In the genomic region with DNA sequence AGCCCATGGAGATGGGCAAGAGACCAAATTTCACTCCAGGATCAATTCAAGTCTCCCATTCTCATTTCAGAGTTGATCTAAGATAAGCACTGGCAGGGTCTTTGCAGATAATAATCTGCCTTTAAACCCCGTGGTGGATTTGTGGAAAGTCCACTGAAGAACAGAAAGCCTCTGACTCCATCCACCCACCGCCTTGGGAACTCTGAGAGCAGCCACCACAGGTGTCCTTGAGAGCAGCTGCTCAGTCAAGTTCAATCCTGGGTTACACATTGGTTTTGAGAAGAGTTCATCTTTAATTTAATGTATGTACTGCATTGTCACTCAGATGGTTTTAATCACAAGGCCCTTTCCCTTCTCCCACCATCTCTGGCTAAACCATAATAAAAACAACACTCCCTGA, we compare ENCODE assay signal across 15 cellular contexts. TPM values are rescaled to one million over a fixed set of nuclear protein-coding genes. Genes with fewer than 3 reads are reported as not detected.
DNase-seq lines count a peak whose midpoint lies in the region; ATAC-seq and TF ChIP-seq lines count a peak whose summit lies in the region.
"Had no signal": no experiment of that assay in that cellular context is flagged by ENCODE, and none has a peak within 500 bp of the region (broad histone marks: within the 10 kb centered on the region; RNA-seq: fewer than 3 reads in every experiment).

No MANE protein-coding gene starts in this region.

- no peak overlapping the region for H3K4me2 ChIP-seq in neural cell (ENCODE audit: low read length)
- H3K4me2 ChIP-seq: BLaER1 treated with 17β-estradiol and CSF1 and Interleukin-3, amounts not matched to agents 10 nM and 100 nM had no signal

- DNase-seq in T-helper 17 cell (no peak), endodermal cell (no peak), substantia nigra (lab: John Stamatoyannopoulos, UW) (no peak), DMS114 treated with DMSO at 0.1 percent for 48 hours (lab: John Stamatoyannopoulos, UW; ENCODE audit: unreplicated experiment) (no peak)
- DNase-seq in T-helper 2 cell treated with Interferon-gamma antibody and Interleukin-4, amounts not matched to agents 5 μg/mL and 100 μg/mL, for 36 hours (ENCODE audit: low spot score), result no peak
- no peak for DNase-seq in CD4-positive, alpha-beta T cell
- no peak for DNase-seq in activated CD8-positive, alpha-beta memory T cell treated with anti-CD3 and anti-CD28 coated beads, Interleukin-2, amount 10 ng/mL, durations not matched to agents 7 days and 5 days
- DNase-seq: Calu3; CD4-positive, CD25-positive, alpha-beta regulatory T cell; DMS 273 treated with DMSO at 0.1 percent for 48 hours; DMS79 had no signal

- H3K27me3 ChIP-seq in endodermal cell (ENCODE audit: control insufficient read depth, insufficient read depth, low read length, poor library complexity, severe bottlenecking) (no peaks in the 10 kb centered on the region), neural cell (ENCODE audit: insufficient read depth, low read depth, low read length) (no peaks in the 10 kb centered on the region)
- H3K27me3 ChIP-seq in CD4-positive, alpha-beta T cell (ENCODE audit: control insufficient read depth, insufficient read depth, low read length), result no peaks in the 10 kb centered on the region
- H3K27me3 ChIP-seq: BLaER1 treated with 17β-estradiol and CSF1 and Interleukin-3, amounts not matched to agents 10 nM and 100 nM had no signal

- H3K36me3 Mint-ChIP-seq in T-helper 17 cell (ENCODE audit: low read depth) (peaks cover 11% of the 10 kb centered on the region), endodermal cell (ENCODE audit: low read depth) (peaks cover 71% of the 10 kb centered on the region)
- H3K36me3 Mint-ChIP-seq in T-helper 2 cell treated with Interferon-gamma antibody and Interleukin-4, amounts not matched to agents 5 μg/mL and 100 μg/mL, for 36 hours (ENCODE audit: low read depth), result peaks cover 10% of the 10 kb centered on the region
- H3K36me3 Mint-ChIP-seq in CD4-positive, alpha-beta T cell (ENCODE audit: low read depth), result peaks cover 11% of the 10 kb centered on the region
- peaks cover 1% of the 10 kb centered on the region for H3K36me3 Mint-ChIP-seq in activated CD8-positive, alpha-beta memory T cell treated with anti-CD3 and anti-CD28 coated beads, Interleukin-2, amount 10 ng/mL, durations not matched to agents 7 days and 5 days

- no peak overlapping the region for H2AFZ ChIP-seq in neural cell (ENCODE audit: low read depth, low read length)

- no peaks in the 10 kb centered on the region for H4K20me1 ChIP-seq in neural cell (ENCODE audit: insufficient read depth)

- H3K4me3 Mint-ChIP-seq in T-helper 17 cell (no peak overlapping the region), endodermal cell (no peak overlapping the region)
- H3K4me3 Mint-ChIP-seq in T-helper 2 cell treated with Interferon-gamma antibody and Interleukin-4, amounts not matched to agents 5 μg/mL and 100 μg/mL, for 36 hours, result no peak overlapping the region
- no peak overlapping the region for H3K4me3 Mint-ChIP-seq in CD4-positive, alpha-beta T cell
- H3K4me3 Mint-ChIP-seq in activated CD8-positive, alpha-beta memory T cell treated with anti-CD3 and anti-CD28 coated beads, Interleukin-2, amount 10 ng/mL, durations not matched to agents 7 days and 5 days, result no peak overlapping the region
- H3K4me3 Mint-ChIP-seq: CD4-positive, CD25-positive, alpha-beta regulatory T cell had no signal

- H3K4me3 ChIP-seq in endodermal cell (ENCODE audit: low read length), result peak overlapping the region; percentile 29
- peak overlapping the region; percentile 18 for H3K4me3 ChIP-seq in neural cell (ENCODE audit: low read length)
- H3K4me3 ChIP-seq: BLaER1 treated with 17β-estradiol and CSF1 and Interleukin-3, amounts not matched to agents 10 nM and 100 nM; GM12878; HAP-1 had no signal

- no peak overlapping the region for H3K9ac ChIP-seq in endodermal cell (ENCODE audit: extremely low read depth, low read length, poor library complexity, severe bottlenecking)
- H3K9ac ChIP-seq in neural cell (ENCODE audit: low read length), result no peak overlapping the region
- H3K9ac ChIP-seq: BLaER1 treated with 17β-estradiol and CSF1 and Interleukin-3, amounts not matched to agents 10 nM and 100 nM had no signal

- H3K4me1 Mint-ChIP-seq in T-helper 17 cell, result peaks cover 35% of the 10 kb centered on the region
- peaks cover 43% of the 10 kb centered on the region for H3K4me1 Mint-ChIP-seq in endodermal cell
- peaks cover 16% of the 10 kb centered on the region for H3K4me1 Mint-ChIP-seq in T-helper 2 cell treated with Interferon-gamma antibody and Interleukin-4, amounts not matched to agents 5 μg/mL and 100 μg/mL, for 36 hours (ENCODE audit: low read depth)
- no peaks in the 10 kb centered on the region for H3K4me1 Mint-ChIP-seq in CD4-positive, alpha-beta T cell (ENCODE audit: low read depth)
- peaks cover under 1% of the 10 kb centered on the region for H3K4me1 Mint-ChIP-seq in activated CD8-positive, alpha-beta memory T cell treated with anti-CD3 and anti-CD28 coated beads, Interleukin-2, amount 10 ng/mL, durations not matched to agents 7 days and 5 days

- no peaks in the 10 kb centered on the region for H3K9me2 ChIP-seq in neural cell (ENCODE audit: insufficient read depth, low read length)

- H3K4me1 ChIP-seq in endodermal cell (ENCODE audit: control insufficient read depth, insufficient read depth, low read length), result peaks cover 4% of the 10 kb centered on the region
- H3K4me1 ChIP-seq: HAP-1 had no signal

- TF ChIP-seq RAD21 in neural cell (conservative IDR thresholded peaks at IDR 0.05), result no peak

- H3K79me2 ChIP-seq in neural cell (replicated peaks; ENCODE audit: insufficient read depth, low read length), result peaks cover 93% of the 10 kb centered on the region

- H3K9me3 ChIP-seq in T-helper 17 cell (ENCODE audit: control insufficient read depth, low read length, poor library complexity, severe bottlenecking) (no peaks in the 10 kb centered on the region), endodermal cell (ENCODE audit: control insufficient read depth, low read length) (no peaks in the 10 kb centered on the region), neural cell (ENCODE audit: low read length) (no peaks in the 10 kb centered on the region)
- no peaks in the 10 kb centered on the region for H3K9me3 ChIP-seq in CD4-positive, alpha-beta T cell (ENCODE audit: control insufficient read depth, low read length)
- H3K9me3 ChIP-seq: BLaER1 treated with 17β-estradiol and CSF1 and Interleukin-3, amounts not matched to agents 10 nM and 100 nM; HAP-1 had no signal

- no peaks in the 10 kb centered on the region for H3F3A ChIP-seq in neural cell (ENCODE audit: insufficient read depth, low read length, poor library complexity, severe bottlenecking)

- 60 to 79% methylated on average over 1 to 2 of the region's 2 CpGs for WGBS in endodermal cell (ENCODE audit: insufficient coverage in 1 of 2, insufficient read length in 1 of 2), 2 experiments

- H3K27ac Mint-ChIP-seq in T-helper 17 cell (peak overlapping the region; percentile 83), endodermal cell (no peak overlapping the region)
- H3K27ac Mint-ChIP-seq in T-helper 2 cell treated with Interferon-gamma antibody and Interleukin-4, amounts not matched to agents 5 μg/mL and 100 μg/mL, for 36 hours, result no peak overlapping the region
- H3K27ac Mint-ChIP-seq in CD4-positive, alpha-beta T cell, result no peak overlapping the region
- no peak overlapping the region for H3K27ac Mint-ChIP-seq in activated CD8-positive, alpha-beta memory T cell treated with anti-CD3 and anti-CD28 coated beads, Interleukin-2, amount 10 ng/mL, durations not matched to agents 7 days and 5 days
- H3K27ac Mint-ChIP-seq: CD4-positive, CD25-positive, alpha-beta regulatory T cell had no signal

- TF ChIP-seq CTCF in endodermal cell (conservative IDR thresholded peaks at IDR 0.05) (no peak), neural cell (IDR thresholded peaks at IDR 0.05; ENCODE audit: poor library complexity, severe bottlenecking) (no peak)
- no peak for TF ChIP-seq CTCF in CD4-positive, alpha-beta T cell (IDR thresholded peaks at IDR 0.05)

- POLR2A ChIA-PET in CD4-positive, alpha-beta T cell (lab: Charles Lee), result no interaction called here

- intact Hi-C loops in CD4-positive, alpha-beta T cell (cut with DNase I, micrococcal nuclease), result no loop called here

- H3K36me3 ChIP-seq in endodermal cell (ENCODE audit: control insufficient read depth, insufficient read depth, low read length), result peaks cover 71% of the 10 kb centered on the region
- H3K36me3 ChIP-seq in neural cell (ENCODE audit: insufficient read depth, low read length), result no peaks in the 10 kb centered on the region
- H3K36me3 ChIP-seq: HAP-1 had no signal

- H3K27me3 Mint-ChIP-seq in T-helper 17 cell (no peaks in the 10 kb centered on the region), endodermal cell (ENCODE audit: insufficient read depth) (no peaks in the 10 kb centered on the region)
- no peaks in the 10 kb centered on the region for H3K27me3 Mint-ChIP-seq in T-helper 2 cell treated with Interferon-gamma antibody and Interleukin-4, amounts not matched to agents 5 μg/mL and 100 μg/mL, for 36 hours (ENCODE audit: low read depth)
- H3K27me3 Mint-ChIP-seq in CD4-positive, alpha-beta T cell, result no peaks in the 10 kb centered on the region
- H3K27me3 Mint-ChIP-seq in activated CD8-positive, alpha-beta memory T cell treated with anti-CD3 and anti-CD28 coated beads, Interleukin-2, amount 10 ng/mL, durations not matched to agents 7 days and 5 days, result no peaks in the 10 kb centered on the region
- H3K27me3 Mint-ChIP-seq: CD4-positive, CD25-positive, alpha-beta regulatory T cell had no signal

- H3K9me3 Mint-ChIP-seq in endodermal cell, result no peaks in the 10 kb centered on the region
- H3K9me3 Mint-ChIP-seq in T-helper 2 cell treated with Interferon-gamma antibody and Interleukin-4, amounts not matched to agents 5 μg/mL and 100 μg/mL, for 36 hours, result no peaks in the 10 kb centered on the region
- H3K9me3 Mint-ChIP-seq in CD4-positive, alpha-beta T cell, result no peaks in the 10 kb centered on the region
- H3K9me3 Mint-ChIP-seq in activated CD8-positive, alpha-beta memory T cell treated with anti-CD3 and anti-CD28 coated beads, Interleukin-2, amount 10 ng/mL, durations not matched to agents 7 days and 5 days (ENCODE audit: low read depth), result no peaks in the 10 kb centered on the region

- no peak for TF ChIP-seq EP300 in neural cell (conservative IDR thresholded peaks at IDR 0.05; ENCODE audit: poor library complexity, severe bottlenecking)

- H3K27ac ChIP-seq in endodermal cell (ENCODE audit: low read depth, low read length), result no peak overlapping the region
- H3K27ac ChIP-seq in neural cell (ENCODE audit: low read length), result peak overlapping the region; percentile 27
- peak overlapping the region; percentile 79 for H3K27ac ChIP-seq in substantia nigra (ENCODE audit: low read depth, low read length, poor library complexity, severe bottlenecking)
- no peak overlapping the region for H3K27ac ChIP-seq in CD4-positive, alpha-beta T cell (ENCODE audit: low read depth, low read length)
- H3K27ac ChIP-seq: BLaER1 treated with 17β-estradiol and CSF1 and Interleukin-3, amounts not matched to agents 10 nM and 100 nM had no signal

- ATAC-seq in T-helper 17 cell, result no peak
- no peak for ATAC-seq in CD4-positive, alpha-beta T cell (ENCODE audit: poor library complexity)
- ATAC-seq in activated CD8-positive, alpha-beta memory T cell treated with anti-CD3 and anti-CD28 coated beads, Interleukin-2, amount 10 ng/mL, durations not matched to agents 7 days and 5 days, result no peak

- CTCF ChIA-PET in CD4-positive, alpha-beta T cell (lab: Charles Lee), result no interaction called here
- CTCF ChIA-PET in activated CD8-positive, alpha-beta memory T cell treated with anti-CD3 and anti-CD28 coated beads, Interleukin-2, amount 10 ng/mL, durations not matched to agents 7 days and 5 days (lab: Charles Lee), result no interaction called here

RNA-seq across cellular contexts. Expression of a gene that starts 7.0 kb away (rescaled TPM):
- total RNA-seq in T-helper 17 cell, result 10 to 100 TPM; 15.9 to 19.2 TPM
- total RNA-seq in endodermal cell, result 10 to 100 TPM; 61.0 to 61.1 TPM
- 33.8 TPM for polyA plus RNA-seq in endodermal cell (2013, experiment 1 of 2)
- polyA plus RNA-seq in endodermal cell (2013, experiment 2 of 2), result 30.0 TPM
- polyA plus RNA-seq in neural cell, result 42.6 and 49.3 TPM in 2 replicates
- polyA minus RNA-seq in neural cell, result 87.6 and 103 TPM in 2 replicates
- 1 to 10 TPM; 2.8 to 4.8 TPM for total RNA-seq in CD4-positive, alpha-beta T cell
- 1 to 10 TPM; 3.1 to 4.1 TPM for total RNA-seq in activated CD8-positive, alpha-beta memory T cell treated with anti-CD3 and anti-CD28 coated beads, Interleukin-2, amount 10 ng/mL, durations not matched to agents 7 days and 5 days

Comparison
In these comparisons a context has a peak if more than half of its experiments do, and no peak if none do; other contexts are left out.
1. H3K27ac ChIP-seq: peak in neural cell (single experiment) and substantia nigra (single experiment); none in endodermal cell (single experiment) and CD4-positive, alpha-beta T cell (single experiment).